20 cellular contexts compared by ENCODE assay signal in genomic region chr17:67555855-67556254, GRCh38.
A peak's percentile ranks its signal among the peaks of the same experiment; 100 is the strongest.
DNase-seq lines count a peak whose midpoint lies in the region; ATAC-seq lines count a peak whose summit lies in the region.
"Had no signal": no experiment of that assay in that cellular context is flagged by ENCODE, and none has a peak within 500 bp of the region (broad histone marks: within the 10 kb centered on the region; RNA-seq: fewer than 3 reads in every experiment).

No MANE protein-coding gene starts in this region.

- H3K27me3 Mint-ChIP-seq in activated CD8-positive, alpha-beta memory T cell treated with anti-CD3 and anti-CD28 coated beads, Interleukin-2, amount 10 ng/mL, durations not matched to agents 7 days and 5 days = no peaks in the 10 kb centered on the region
- no peaks in the 10 kb centered on the region for H3K27me3 Mint-ChIP-seq in CD8-positive, alpha-beta memory T cell

- H3K27ac Mint-ChIP-seq in activated CD8-positive, alpha-beta memory T cell treated with anti-CD3 and anti-CD28 coated beads, Interleukin-2, amount 10 ng/mL, durations not matched to agents 7 days and 5 days = no peak overlapping the region
- H3K27ac Mint-ChIP-seq in CD8-positive, alpha-beta memory T cell = peak overlapping the region in 5 of 8 donors; percentile 8 to 86 (median 63)

- H3K4me3 Mint-ChIP-seq in activated CD8-positive, alpha-beta memory T cell treated with anti-CD3 and anti-CD28 coated beads, Interleukin-2, amount 10 ng/mL, durations not matched to agents 7 days and 5 days = no peak overlapping the region
- no peak overlapping the region for H3K4me3 Mint-ChIP-seq in CD8-positive, alpha-beta memory T cell
- H3K4me3 Mint-ChIP-seq: H9 had no signal

- peaks cover 29% of the 10 kb centered on the region for H3K36me3 Mint-ChIP-seq in activated CD8-positive, alpha-beta memory T cell treated with anti-CD3 and anti-CD28 coated beads, Interleukin-2, amount 10 ng/mL, durations not matched to agents 7 days and 5 days
- peaks cover 16 to 77% (median 34%) of the 10 kb centered on the region in 3 donors for H3K36me3 Mint-ChIP-seq in CD8-positive, alpha-beta memory T cell

- H3K4me1 Mint-ChIP-seq in activated CD8-positive, alpha-beta memory T cell treated with anti-CD3 and anti-CD28 coated beads, Interleukin-2, amount 10 ng/mL, durations not matched to agents 7 days and 5 days = peaks cover 3% of the 10 kb centered on the region
- peaks cover 20 to 42% (median 34%) of the 10 kb centered on the region in 3 donors for H3K4me1 Mint-ChIP-seq in CD8-positive, alpha-beta memory T cell

- DNase-seq in activated CD8-positive, alpha-beta memory T cell treated with anti-CD3 and anti-CD28 coated beads, Interleukin-2, amount 50 U/mL, for 48 hours = peak; percentile 7
- DNase-seq in activated CD8-positive, alpha-beta memory T cell treated with anti-CD3 and anti-CD28 coated beads, Interleukin-2, amount 10 ng/mL, durations not matched to agents 7 days and 5 days = no peak
- no peak for DNase-seq in CD8-positive, alpha-beta memory T cell
- DNase-seq in caudate nucleus (lab: John Stamatoyannopoulos, UW) (peak in 4 of 61 donors; percentile 13 to 46 (median 18)), medulla oblongata (ENCODE audit: extremely low spot score) (peak; percentile 48), NCI-H2171 treated with DMSO at 0.1 percent for 48 hours (lab: John Stamatoyannopoulos, UW) (no peak), HPDE6-E6E7 (ENCODE audit: extremely low spot score) (no peak)
- no peak for DNase-seq in stimulated activated CD4-positive, alpha-beta T cell treated with anti-CD3 and anti-CD28 coated beads, Interleukin-2, amount 100 ng/mL, for 24 hours
- DNase-seq: DMS53, GM23248, H9, Kasumi-1, NCI-H1092 treated with DMSO at 0.1 percent for 48 hours, NCI-H1436 treated with DMSO at 0.1 percent for 48 hours, NCI-H187 treated with DMSO at 0.1 percent for 48 hours, NCI-H446 treated with DMSO at 0.1 percent for 48 hours, NCI-H526, PC-9, SHP77 had no signal

- no peaks in the 10 kb centered on the region for H3K4me1 ChIP-seq in CD8-positive, alpha-beta memory T cell (ENCODE audit: insufficient read depth, low read length)

- H3K36me3 ChIP-seq in CD8-positive, alpha-beta memory T cell (ENCODE audit: insufficient read depth, low read length) = peaks cover 8% of the 10 kb centered on the region

- no peak for ATAC-seq in activated CD8-positive, alpha-beta memory T cell treated with anti-CD3 and anti-CD28 coated beads, Interleukin-2, amount 10 ng/mL, durations not matched to agents 7 days and 5 days
- ATAC-seq: K562 had no signal

- H3K9me3 Mint-ChIP-seq in activated CD8-positive, alpha-beta memory T cell treated with anti-CD3 and anti-CD28 coated beads, Interleukin-2, amount 10 ng/mL, durations not matched to agents 7 days and 5 days (ENCODE audit: low read depth) = peaks cover 3% of the 10 kb centered on the region
- H3K9me3 Mint-ChIP-seq in CD8-positive, alpha-beta memory T cell = peaks cover 0 to 4% (median 0%) of the 10 kb centered on the region in 5 donors

- POLR2A ChIA-PET in CD8-positive, alpha-beta memory T cell (lab: Charles Lee) = no interaction called here

- H3K4me3 ChIP-seq in CD8-positive, alpha-beta memory T cell (ENCODE audit: low read length) = no peak overlapping the region
- H3K4me3 ChIP-seq: GM23248, K562, PC-9 had no signal

- H3K27me3 ChIP-seq in CD8-positive, alpha-beta memory T cell (ENCODE audit: insufficient read depth, low read length, poor library complexity, severe bottlenecking) = no peaks in the 10 kb centered on the region

- no peaks in the 10 kb centered on the region for H3K9me3 ChIP-seq in CD8-positive, alpha-beta memory T cell (ENCODE audit: low read length)

- CTCF ChIA-PET in activated CD8-positive, alpha-beta memory T cell treated with anti-CD3 and anti-CD28 coated beads, Interleukin-2, amount 10 ng/mL, durations not matched to agents 7 days and 5 days (lab: Charles Lee) = interaction anchor here (1.2 kb wide), 1 partner anchor 95 kb away, joined by 3 read pairs; no protein-coding TSS in a partner anchor
- CTCF ChIA-PET in CD8-positive, alpha-beta memory T cell (lab: Charles Lee) = no interaction called here

- H3K27ac ChIP-seq in CD8-positive, alpha-beta memory T cell (ENCODE audit: low read depth, low read length) = no peak overlapping the region
- peak overlapping the region; percentile 50 for H3K27ac ChIP-seq in caudate nucleus (ENCODE audit: low read depth, low read length)
- H3K27ac ChIP-seq: GM23248, PC-9 had no signal

Comparison
In these comparisons a context has a peak if more than half of its experiments do, and no peak if none do; other contexts are left out.
1. DNase-seq: peak in activated CD8-positive, alpha-beta memory T cell treated with anti-CD3 and anti-CD28 coated beads, Interleukin-2, amount 50 U/mL, for 48 hours (single experiment) and medulla oblongata (single experiment); none in activated CD8-positive, alpha-beta memory T cell treated with anti-CD3 and anti-CD28 coated beads, Interleukin-2, amount 10 ng/mL, durations not matched to agents 7 days and 5 days (single experiment), CD8-positive, alpha-beta memory T cell (0 of 5), NCI-H2171 treated with DMSO at 0.1 percent for 48 hours (single experiment), stimulated activated CD4-positive, alpha-beta T cell treated with anti-CD3 and anti-CD28 coated beads, Interleukin-2, amount 100 ng/mL, for 24 hours (0 of 2) and HPDE6-E6E7 (single experiment).